In the genomic region with DNA sequence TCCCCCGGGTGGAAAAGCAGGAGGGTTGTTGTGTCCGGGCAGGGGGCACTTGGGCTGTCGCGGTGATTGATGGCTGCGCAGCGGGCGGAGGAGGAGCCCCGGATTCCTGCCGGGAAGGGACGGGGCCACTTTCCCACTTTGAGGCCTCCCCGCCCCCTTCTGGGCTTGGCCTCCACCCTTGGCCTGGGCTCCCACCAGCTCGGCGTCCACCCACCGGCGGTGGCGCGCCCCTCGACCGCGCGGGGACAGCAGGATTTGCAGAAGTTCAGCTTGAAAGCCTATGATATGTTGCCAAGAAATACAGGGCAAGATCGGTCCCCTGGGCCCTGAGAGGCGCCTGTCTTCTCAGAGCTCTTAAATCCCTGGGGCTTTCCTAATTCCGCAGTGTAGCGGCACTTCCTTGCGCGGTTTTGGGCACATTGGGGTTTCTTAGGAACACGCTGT, we compare ENCODE assay signal across 8 cellular contexts. TPM values are rescaled to one million over a fixed set of nuclear protein-coding genes. Genes with fewer than 3 reads are reported as not detected.
DNase-seq lines count a peak whose midpoint lies in the region; ATAC-seq and TF ChIP-seq lines count a peak whose summit lies in the region.

No MANE protein-coding gene starts in this region.

- H3K9ac ChIP-seq in neural progenitor cell: no peak overlapping the region

- H3K4me3 Mint-ChIP-seq in neural progenitor cell: peak overlapping the region; percentile 95
- H3K4me3 Mint-ChIP-seq in activated T-cell treated with anti-CD3 and anti-CD28 coated beads, Interleukin-2, amount 50 U/mL, for 24 hours: no peak overlapping the region

- peak; percentile 17 for ATAC-seq in gastroesophageal sphincter
- ATAC-seq in HG02852 (IDR thresholded peaks at IDR 0.05; ENCODE audit: unreplicated experiment): no peak

- 29% methylated on average over 5 of the region's 28 CpGs; no CpG with 5 or more reads in 1 of the 2 donors for WGBS in gastroesophageal sphincter (ENCODE audit: low coverage in 1 of 2), 2 donors

- no peaks in the 10 kb centered on the region for H3K36me3 ChIP-seq in SJCRH30
- no peaks in the 10 kb centered on the region for H3K36me3 ChIP-seq in gastroesophageal sphincter
- no peaks in the 10 kb centered on the region for H3K36me3 ChIP-seq in neural progenitor cell

- no peaks in the 10 kb centered on the region for H3K9me3 ChIP-seq in SJCRH30 (replicated peaks)
- H3K9me3 ChIP-seq in gastroesophageal sphincter: no peaks in the 10 kb centered on the region
- H3K9me3 ChIP-seq in neural progenitor cell (ENCODE audit: low read depth): no peaks in the 10 kb centered on the region

- H3K4me1 ChIP-seq in SJCRH30 (no peaks in the 10 kb centered on the region), gastroesophageal sphincter (peaks cover 2 to 50% (median 16%) of the 10 kb centered on the region in 3 donors), neural progenitor cell (peaks cover 7% of the 10 kb centered on the region)

- H2AFZ ChIP-seq in neural progenitor cell (replicated peaks): peak overlapping the region; percentile 90

- no peak for TF ChIP-seq EP300 in gastroesophageal sphincter (IDR thresholded peaks at IDR 0.05)

- H3F3A ChIP-seq in neural progenitor cell (ENCODE audit: low read depth): peaks cover 23% of the 10 kb centered on the region

- H3K27ac Mint-ChIP-seq in neural progenitor cell: peak overlapping the region; percentile 24
- H3K27ac Mint-ChIP-seq in activated T-cell treated with anti-CD3 and anti-CD28 coated beads, Interleukin-2, amount 50 U/mL, for 24 hours: no peak overlapping the region

- no peaks in the 10 kb centered on the region for H3K79me2 ChIP-seq in neural progenitor cell (ENCODE audit: low read depth)

- H3K27ac ChIP-seq in SJCRH30: peak overlapping the region; percentile 47; the same call in 1 of the 2 replicates
- peak overlapping the region; percentile 66 to 97 (median 92) for H3K27ac ChIP-seq in gastroesophageal sphincter
- H3K27ac ChIP-seq in neural progenitor cell: no peak overlapping the region

- H3K4me2 ChIP-seq in neural progenitor cell: peak overlapping the region; percentile 91

- H3K4me1 Mint-ChIP-seq in neural progenitor cell: peaks cover 23% of the 10 kb centered on the region
- H3K4me1 Mint-ChIP-seq in activated T-cell treated with anti-CD3 and anti-CD28 coated beads, Interleukin-2, amount 50 U/mL, for 24 hours (ENCODE audit: low read depth): peaks cover 2% of the 10 kb centered on the region

- peaks cover 18% of the 10 kb centered on the region for H3K36me3 Mint-ChIP-seq in neural progenitor cell
- H3K36me3 Mint-ChIP-seq in activated T-cell treated with anti-CD3 and anti-CD28 coated beads, Interleukin-2, amount 50 U/mL, for 24 hours (ENCODE audit: low read depth): no peaks in the 10 kb centered on the region

- no peaks in the 10 kb centered on the region for H3K9me3 Mint-ChIP-seq in neural progenitor cell
- H3K9me3 Mint-ChIP-seq in activated T-cell treated with anti-CD3 and anti-CD28 coated beads, Interleukin-2, amount 50 U/mL, for 24 hours: no peaks in the 10 kb centered on the region

- peak; percentile 19 for DNase-seq in DMS79 (lab: John Stamatoyannopoulos, UW)
- peak; percentile 52 to 58 for DNase-seq in SJCRH30
- peak; percentile 75 for DNase-seq in neural progenitor cell (ENCODE audit: low spot score)
- no peak for DNase-seq in NCI-H187 treated with DMSO at 0.1 percent for 48 hours (lab: John Stamatoyannopoulos, UW)
- no peak for DNase-seq in activated T-cell treated with anti-CD3 and anti-CD28 coated beads, Interleukin-2, amount 50 U/mL, for 24 hours
- DNase-seq in inferior parietal cortex (ENCODE audit: extremely low spot score): no peak

- H3K27me3 Mint-ChIP-seq in neural progenitor cell (ENCODE audit: insufficient read depth, low read depth): no peaks in the 10 kb centered on the region
- peaks cover 57% of the 10 kb centered on the region for H3K27me3 Mint-ChIP-seq in activated T-cell treated with anti-CD3 and anti-CD28 coated beads, Interleukin-2, amount 50 U/mL, for 24 hours

- no peak for TF ChIP-seq POLR2A in gastroesophageal sphincter (IDR thresholded peaks at IDR 0.05)

- TF ChIP-seq CTCF in gastroesophageal sphincter (IDR thresholded peaks at IDR 0.05) (no peak), neural progenitor cell (IDR thresholded peaks at IDR 0.05) (no peak)

- no peaks in the 10 kb centered on the region for H4K20me1 ChIP-seq in neural progenitor cell (ENCODE audit: low read depth)

- H3K4me3 ChIP-seq in SJCRH30 (peak overlapping the region; percentile 60), gastroesophageal sphincter (peak overlapping the region; percentile 60 to 89), neural progenitor cell (peak overlapping the region; percentile 76)

- no peaks in the 10 kb centered on the region; the same call in 1 of the 2 replicates for H3K27me3 ChIP-seq in SJCRH30
- no peaks in the 10 kb centered on the region for H3K27me3 ChIP-seq in gastroesophageal sphincter
- peaks cover 11% of the 10 kb centered on the region for H3K27me3 ChIP-seq in neural progenitor cell

RNA-seq across cellular contexts. Expression of gene RIN2, which starts 0.9 kb away (rescaled TPM):
- total RNA-seq in SJCRH30 (2014; rRNA removed; shearing (Covaris generic)): 20.3 and 22.6 TPM in 2 replicates
- 10 to 100 TPM; 44.7 to 89.5 (median 54.8) TPM for total RNA-seq in gastroesophageal sphincter
- 5.5 and 7.2 TPM in 2 replicates for total RNA-seq in neural progenitor cell (ENCODE audit: low replicate concordance)

Comparison
In these comparisons a context has a peak if more than half of its experiments do, and no peak if none do; other contexts are left out.
1. DNase-seq: peak in DMS79 (single experiment), SJCRH30 (2 of 2) and neural progenitor cell (single experiment); none in NCI-H187 treated with DMSO at 0.1 percent for 48 hours (single experiment), activated T-cell treated with anti-CD3 and anti-CD28 coated beads, Interleukin-2, amount 50 U/mL, for 24 hours (single experiment) and inferior parietal cortex (single experiment).
2. Peak in every context shown above with its lines, with median percentiles within 50 percentile points of each other: H3K4me3 ChIP-seq.